In genomic region chr19:10717054-10717355, GRCh38 we compare ENCODE assay signal across 9 cellular contexts. TPM values are rescaled to one million over a fixed set of nuclear protein-coding genes. Genes with fewer than 3 reads are reported as not detected.
DNase-seq lines count a peak whose midpoint lies in the region; ATAC-seq, FAIRE-seq and TF ChIP-seq lines count a peak whose summit lies in the region.
"Had no signal": no experiment of that assay in that cellular context is flagged by ENCODE, and none has a peak within 500 bp of the region (broad histone marks: within the 10 kb centered on the region; RNA-seq: fewer than 3 reads in every experiment).

No MANE protein-coding gene starts in this region.

- peak; percentile 35 for TF ChIP-seq POLR2A in transverse colon (IDR thresholded peaks at IDR 0.05)

- TF ChIP-seq CTCF in cardiac muscle cell (IDR thresholded peaks at IDR 0.05; ENCODE audit: low read depth, low read length), result no peak
- TF ChIP-seq CTCF in astrocyte (IDR thresholded peaks at IDR 0.05; ENCODE audit: insufficient read depth, low read depth, low read length), result no peak
- no peak for TF ChIP-seq CTCF in transverse colon (IDR thresholded peaks at IDR 0.05)

- H4K20me1 ChIP-seq in astrocyte (ENCODE audit: insufficient read depth, low read length), result peaks cover 37% of the 10 kb centered on the region

- H3K9me3 ChIP-seq in cardiac muscle cell (ENCODE audit: low read depth) (no peaks in the 10 kb centered on the region), astrocyte (ENCODE audit: insufficient read depth, low read depth, low read length) (no peaks in the 10 kb centered on the region), transverse colon (no peaks in the 10 kb centered on the region)
- H3K9me3 ChIP-seq: ovary had no signal

- no peak for FAIRE-seq in astrocyte (lab: Jason Lieb, UNC)

- H3K56ac ChIP-seq in mesendoderm (ENCODE audit: low read length), result peak overlapping the region; percentile 53

- H3K36me3 ChIP-seq in cardiac muscle cell, result no peaks in the 10 kb centered on the region
- H3K36me3 ChIP-seq in astrocyte (ENCODE audit: insufficient read depth, low read length), result no peaks in the 10 kb centered on the region
- peaks cover 2% of the 10 kb centered on the region for H3K36me3 ChIP-seq in mesendoderm (ENCODE audit: control insufficient read depth, insufficient read depth, low read length)
- H3K36me3 ChIP-seq in transverse colon, result no peaks in the 10 kb centered on the region
- H3K36me3 ChIP-seq: ovary had no signal

- intact Hi-C loops in left ventricle myocardium superior (cut with micrococcal nuclease), result loop anchor here (10.0 kb wide), 1 partner anchor 148 kb away; no protein-coding TSS in a partner anchor
- intact Hi-C loops in transverse colon (cut with DNase I; ENCODE audit: low total_unique reads), result no loop called here

- no peak overlapping the region for H2BK120ac ChIP-seq in mesendoderm (ENCODE audit: low read depth, low read length)

- H3K27ac Mint-ChIP-seq in astrocyte (ENCODE audit: unreplicated experiment), result peak overlapping the region; percentile 37

- no peak overlapping the region for H2BK5ac ChIP-seq in mesendoderm (ENCODE audit: low read length)

- H2AK5ac ChIP-seq in mesendoderm (ENCODE audit: low read length), result no peak overlapping the region

- H3K79me2 ChIP-seq in astrocyte (ENCODE audit: insufficient read depth, low read length) (peaks cover 41% of the 10 kb centered on the region), mesendoderm (ENCODE audit: control insufficient read depth, insufficient read depth, low read length) (peaks cover 37% of the 10 kb centered on the region)

- H4K5ac ChIP-seq in mesendoderm (ENCODE audit: low read length), result no peak overlapping the region

- no peaks in the 10 kb centered on the region for H3K9me3 Mint-ChIP-seq in astrocyte (ENCODE audit: unreplicated experiment)

- TF ChIP-seq EP300 in transverse colon (IDR thresholded peaks at IDR 0.05; ENCODE audit: low read depth), result no peak

- H2AFZ ChIP-seq in astrocyte (ENCODE audit: low read depth, low read length), result peak overlapping the region; percentile 75

- H3K4me3 ChIP-seq in cardiac muscle cell, result no peak overlapping the region
- peak overlapping the region; percentile 30 for H3K4me3 ChIP-seq in astrocyte (ENCODE audit: insufficient read depth, low read depth, low read length)
- no peak overlapping the region for H3K4me3 ChIP-seq in mesendoderm (ENCODE audit: low read length)
- peak overlapping the region in 2 of 4 donors; percentile 12 to 28 for H3K4me3 ChIP-seq in transverse colon
- H3K4me3 ChIP-seq: ovary had no signal

- no CpG with 5 or more reads among the region's 12 CpGs for WGBS in mesendoderm (ENCODE audit: extremely low coverage, insufficient coverage, low lambda C conversion rate)
- WGBS in transverse colon (ENCODE audit: low coverage in 1 of 2), 2 donors, result 4 to 30% methylated on average over 10 to 12 of the region's 12 CpGs

- H3K27ac ChIP-seq in cardiac muscle cell (peak overlapping the region; percentile 45), astrocyte (ENCODE audit: low read depth, low read length) (no peak overlapping the region), mesendoderm (ENCODE audit: low read depth, low read length) (no peak overlapping the region), transverse colon (peak overlapping the region; percentile 77 to 80 (median 78))
- H3K27ac ChIP-seq: ovary had no signal

- peak overlapping the region; percentile 81 for H3K4me3 Mint-ChIP-seq in astrocyte (ENCODE audit: unreplicated experiment)

- H3K4me1 ChIP-seq in cardiac muscle cell (ENCODE audit: low read depth) (peaks cover 13% of the 10 kb centered on the region), astrocyte (ENCODE audit: insufficient read depth, low read length) (peaks cover 14% of the 10 kb centered on the region), mesendoderm (ENCODE audit: control insufficient read depth, low read depth, low read length) (peaks cover 3% of the 10 kb centered on the region), transverse colon (peaks cover 20 to 47% (median 40%) of the 10 kb centered on the region in 4 donors)

- no peak overlapping the region for H4K8ac ChIP-seq in mesendoderm (ENCODE audit: low read depth, low read length)

- DNase-seq in cardiac muscle cell (ENCODE audit: low read depth in 1 of 2, low spot score in 1 of 2), result no peak
- DNase-seq in left ventricle myocardium superior, result no peak
- DNase-seq in astrocyte (ENCODE audit: low read depth), result no peak
- no peak for DNase-seq in mesendoderm
- no peak for DNase-seq in transverse colon
- DNase-seq in middle frontal gyrus (ENCODE audit: extremely low spot score, low spot score), result no peak

- H3K23ac ChIP-seq in mesendoderm (ENCODE audit: low read length), result no peak overlapping the region

- in situ Hi-C loops in transverse colon (cut with MboI; ENCODE audit: low pct_ligation_motif_present in 1 of 4, low pct_unique_long_range_greater_than_20kb in 1 of 4, low sequenced_read_pairs in 3 of 4), result loop anchor here (10.0 to 25.0 kb wide), 3 partner anchors 48 to 145 kb away; partner anchors contain the start of gene CARM1 (in 2 of the 4)

- H3K27me3 ChIP-seq in cardiac muscle cell, result no peaks in the 10 kb centered on the region
- H3K27me3 ChIP-seq in astrocyte (ENCODE audit: insufficient read depth, low read length), result no peaks in the 10 kb centered on the region
- H3K27me3 ChIP-seq in mesendoderm (ENCODE audit: insufficient read depth, low read length, poor library complexity), result no peaks in the 10 kb centered on the region
- H3K27me3 ChIP-seq in transverse colon, result no peaks in the 10 kb centered on the region
- H3K27me3 ChIP-seq: ovary had no signal

- H3K18ac ChIP-seq in mesendoderm (ENCODE audit: low read length), result no peak overlapping the region

- no peak overlapping the region for H3K4ac ChIP-seq in mesendoderm (ENCODE audit: low read depth, low read length)

- H3K9ac ChIP-seq in astrocyte (ENCODE audit: low read length) (peak overlapping the region; percentile 17), mesendoderm (ENCODE audit: low read length) (peak overlapping the region; percentile 12)

- peaks cover 16% of the 10 kb centered on the region for H3K79me1 ChIP-seq in mesendoderm (ENCODE audit: low read length)

- peaks cover 5% of the 10 kb centered on the region for H3K36me3 Mint-ChIP-seq in astrocyte (ENCODE audit: low read depth, unreplicated experiment)

- no peaks in the 10 kb centered on the region for H3K27me3 Mint-ChIP-seq in astrocyte (ENCODE audit: low read depth, unreplicated experiment)

- H2BK15ac ChIP-seq in mesendoderm (replicated peaks; ENCODE audit: low read depth), result no peak overlapping the region

- H3K4me1 Mint-ChIP-seq in astrocyte (ENCODE audit: low read depth, unreplicated experiment), result peaks cover 8% of the 10 kb centered on the region

- H3K4me2 ChIP-seq in astrocyte (ENCODE audit: low read length) (peak overlapping the region; percentile 79), mesendoderm (ENCODE audit: low read length) (no peak overlapping the region)

- ATAC-seq in left ventricle myocardium superior (no peak), HG02798 (IDR thresholded peaks at IDR 0.05; ENCODE audit: poor library complexity, unreplicated experiment) (no peak), HG03378 (IDR thresholded peaks at IDR 0.05; ENCODE audit: unreplicated experiment) (no peak)

RNA-seq across cellular contexts. Expression of gene DNM2, which starts 0.9 kb away (rescaled TPM):
- 122 and 124 TPM in 2 replicates for total RNA-seq in cardiac muscle cell
- 132 and 146 TPM in 2 replicates for polyA plus RNA-seq in cardiac muscle cell
- total RNA-seq in left ventricle myocardium superior, result 201 TPM
- 129 TPM in 2 replicates for total RNA-seq in astrocyte
- 61.4 TPM for polyA plus RNA-seq in mesendoderm (2013, experiment 1 of 2)
- polyA plus RNA-seq in mesendoderm (2013, experiment 2 of 2), result 60.6 TPM
- total RNA-seq in transverse colon, result 1,000 to 10,000 TPM in 1 of 4 donors, 100 to 1,000 TPM in 3; 469 to 1,152 (median 585) TPM

RNA-seq across cellular contexts. Expression of gene QTRT1, which starts 15.8 kb away (rescaled TPM):
- total RNA-seq in cardiac muscle cell (30.6 and 35.0 TPM in 2 replicates), left ventricle myocardium superior (29.1 TPM), astrocyte (27.3 and 27.5 TPM in 2 replicates), transverse colon (100 to 1,000 TPM in 1 of 4 donors, 10 to 100 TPM in 3; 28.5 to 201 (median 39.9) TPM)
- polyA plus RNA-seq in cardiac muscle cell, result 70.8 and 84.1 TPM in 2 replicates
- 29.5 TPM for polyA plus RNA-seq in mesendoderm (2013, experiment 1 of 2)
- 28.5 TPM for polyA plus RNA-seq in mesendoderm (2013, experiment 2 of 2)

Comparison
In these comparisons a context has a peak if more than half of its experiments do, and no peak if none do; other contexts are left out.
1. H3K27ac ChIP-seq: peak in cardiac muscle cell (single experiment) and transverse colon (4 of 4); none in astrocyte (single experiment) and mesendoderm (single experiment).